Comparison of ENCODE assay signal across 20 cellular contexts in the genomic region with DNA sequence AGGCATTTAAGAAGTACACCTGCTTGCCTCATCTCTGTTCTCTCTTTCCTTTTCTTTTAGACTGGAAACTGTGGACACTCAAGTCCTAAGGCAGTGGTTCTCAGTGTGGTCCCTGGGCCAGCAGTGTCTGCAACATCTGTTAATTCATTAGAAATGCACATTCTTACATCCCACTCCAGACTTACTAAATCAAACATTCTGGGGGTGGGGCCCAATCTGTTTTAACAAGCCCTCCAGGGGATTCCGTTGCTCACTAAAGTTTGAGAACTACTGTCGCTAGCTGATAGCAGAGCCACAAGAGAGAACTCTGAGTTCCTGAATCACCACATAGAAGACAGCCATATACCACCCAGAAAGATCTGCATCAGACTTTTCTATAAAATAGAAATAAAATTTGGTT.
DNase-seq lines count a peak whose midpoint lies in the region; ATAC-seq and TF ChIP-seq lines count a peak whose summit lies in the region.
"Had no signal": no experiment of that assay in that cellular context is flagged by ENCODE, and none has a peak within 500 bp of the region (broad histone marks: within the 10 kb centered on the region; RNA-seq: fewer than 3 reads in every experiment).

No MANE protein-coding gene starts in this region.

- H3K4me3 Mint-ChIP-seq in activated T-cell treated with anti-CD3 and anti-CD28 coated beads, Interleukin-2, amount 50 U/mL, for 72 hours: no peak overlapping the region
- H3K4me3 Mint-ChIP-seq: CD14-positive monocyte, GM23338, IgD-negative memory B cell had no signal

- peaks cover 24% of the 10 kb centered on the region for H3K27me3 Mint-ChIP-seq in activated T-cell treated with anti-CD3 and anti-CD28 coated beads, Interleukin-2, amount 50 U/mL, for 72 hours (ENCODE audit: low read depth)

- no peaks in the 10 kb centered on the region for H3K9me3 Mint-ChIP-seq in activated T-cell treated with anti-CD3 and anti-CD28 coated beads, Interleukin-2, amount 50 U/mL, for 72 hours
- H3K9me3 Mint-ChIP-seq: CD14-positive monocyte, GM23338, IgD-negative memory B cell had no signal

- no peak overlapping the region for H3K27ac Mint-ChIP-seq in activated T-cell treated with anti-CD3 and anti-CD28 coated beads, Interleukin-2, amount 50 U/mL, for 72 hours
- H3K27ac Mint-ChIP-seq: CD14-positive monocyte, GM23338, IgD-negative memory B cell had no signal

- intact Hi-C loops in left ventricle myocardium superior (cut with micrococcal nuclease): no loop called here

- H3K36me3 Mint-ChIP-seq in activated T-cell treated with anti-CD3 and anti-CD28 coated beads, Interleukin-2, amount 50 U/mL, for 72 hours (ENCODE audit: insufficient read depth in 2 of 2): no peaks in the 10 kb centered on the region
- H3K36me3 Mint-ChIP-seq: CD14-positive monocyte had no signal

- H3K4me1 Mint-ChIP-seq in activated T-cell treated with anti-CD3 and anti-CD28 coated beads, Interleukin-2, amount 50 U/mL, for 72 hours (ENCODE audit: low read depth): no peaks in the 10 kb centered on the region
- H3K4me1 Mint-ChIP-seq: CD14-positive monocyte, IgD-negative memory B cell had no signal

- H3K9me3 ChIP-seq in adipocyte (ENCODE audit: control insufficient read depth, low read length): no peaks in the 10 kb centered on the region
- H3K9me3 ChIP-seq: A549 had no signal

- no peaks in the 10 kb centered on the region for H3K36me3 ChIP-seq in adipocyte (ENCODE audit: control insufficient read depth, insufficient read depth, low read length, severe bottlenecking)

- TF ChIP-seq CTCF in AG10803 (conservative IDR thresholded peaks at IDR 0.05; ENCODE audit: low read length): no peak

- H3K4me1 ChIP-seq in adipocyte (ENCODE audit: control insufficient read depth, insufficient read depth, low read length): no peaks in the 10 kb centered on the region

- no peak overlapping the region for H3K9ac ChIP-seq in adipocyte (ENCODE audit: low read length)

- H3K4me3 ChIP-seq in AG10803 (ENCODE audit: low read length) (no peak overlapping the region), adipocyte (ENCODE audit: low read length) (no peak overlapping the region)
- H3K4me3 ChIP-seq: A549, GM23338 had no signal

- DNase-seq in AG10803 (ENCODE audit: low read depth): peak; percentile 42
- DNase-seq in EH (ENCODE audit: low read depth): peak; percentile 11
- peak; percentile 15 for DNase-seq in adipocyte (ENCODE audit: low read depth)
- no peak for DNase-seq in left ventricle myocardium superior
- DNase-seq in T-helper 9 cell: no peak
- DNase-seq in activated T-cell treated with anti-CD3 and anti-CD28 coated beads, Interleukin-2, amount 50 U/mL, for 72 hours: no peak
- DNase-seq: DND-41; HCEC 1CT; Kasumi-1; MM.1S; NCI-H1092 treated with DMSO at 0.1 percent for 48 hours; NCI-H2081; NCI-H748 treated with DMSO at 0.1 percent for 48 hours; NK-92 treated with Interleukin-12 subunit alpha and Interleukin-12 subunit beta, amount 100 ng/mL, for 24 hours; SHP77 treated with DMSO at 0.1 percent for 48 hours had no signal

- peaks cover 26% of the 10 kb centered on the region for H3K27me3 ChIP-seq in adipocyte (replicated peaks; ENCODE audit: control insufficient read depth, insufficient read depth, low read length)

- peak; percentile 76 for ATAC-seq in left ventricle myocardium superior
- no peak for ATAC-seq in GM19351 (IDR thresholded peaks at IDR 0.05; ENCODE audit: unreplicated experiment)
- no peak for ATAC-seq in activated T-cell treated with anti-CD3 and anti-CD28 coated beads, Interleukin-2, amount 50 U/mL, for 72 hours (replicated peaks in 1 of 2)
- ATAC-seq: A549, GM23338 had no signal

Comparison
In these comparisons a context has a peak if more than half of its experiments do, and no peak if none do; other contexts are left out.
1. DNase-seq: peak in AG10803 (single experiment), EH (single experiment) and adipocyte (single experiment); none in left ventricle myocardium superior (single experiment), T-helper 9 cell (single experiment) and activated T-cell treated with anti-CD3 and anti-CD28 coated beads, Interleukin-2, amount 50 U/mL, for 72 hours (0 of 2).